19 cellular contexts compared by ENCODE assay signal in genomic region chr20:36110936-36111445, GRCh38. TPM values are rescaled to one million over a fixed set of nuclear protein-coding genes. Genes with fewer than 3 reads are reported as not detected.
DNase-seq lines count a peak whose midpoint lies in the region; ATAC-seq and TF ChIP-seq lines count a peak whose summit lies in the region.
"Had no signal": no experiment of that assay in that cellular context is flagged by ENCODE, and none has a peak within 500 bp of the region (broad histone marks: within the 10 kb centered on the region; RNA-seq: fewer than 3 reads in every experiment).

No MANE protein-coding gene starts in this region.

- no peak overlapping the region for H3K9ac ChIP-seq in Karpas-422 (ENCODE audit: low read length)

- no peak overlapping the region for H3K4me3 Mint-ChIP-seq in glutamatergic neuron (ENCODE audit: unreplicated experiment)
- no peak overlapping the region for H3K4me3 Mint-ChIP-seq in activated T-helper 17 cell treated with anti-CD3 and anti-CD28 coated beads, Interleukin-2, amount 50 U/mL, for 72 hours
- H3K4me3 Mint-ChIP-seq: activated naive CD4-positive, alpha-beta T cell treated with anti-CD3 and anti-CD28 coated beads for 36 hours; activated T-cell treated with anti-CD3 and anti-CD28 coated beads, Interleukin-2, amount 50 U/mL, for 24 hours; natural killer cell treated with Interleukin-12 subunit alpha and Interleukin-12 subunit beta and Interleukin-15 and Interleukin-18, amount 100 ng/mL, for 72 hours; stimulated activated effector memory CD8-positive, alpha-beta T cell treated with anti-CD3 and anti-CD28 coated beads, Interleukin-12 subunit alpha, Interleukin-12 subunit beta, amount 100 ng/mL, for 72 hours had no signal

- H3K4me2 ChIP-seq in Karpas-422 (ENCODE audit: low read depth, low read length, poor library complexity, severe bottlenecking), result no peak overlapping the region

- peak overlapping the region; percentile 15 for H3K27ac Mint-ChIP-seq in glutamatergic neuron (ENCODE audit: unreplicated experiment)
- H3K27ac Mint-ChIP-seq in activated T-helper 17 cell treated with anti-CD3 and anti-CD28 coated beads, Interleukin-2, amount 50 U/mL, for 72 hours, result no peak overlapping the region
- H3K27ac Mint-ChIP-seq: activated naive CD4-positive, alpha-beta T cell treated with anti-CD3 and anti-CD28 coated beads for 36 hours; activated T-cell treated with anti-CD3 and anti-CD28 coated beads, Interleukin-2, amount 50 U/mL, for 24 hours; natural killer cell treated with Interleukin-12 subunit alpha and Interleukin-12 subunit beta and Interleukin-15 and Interleukin-18, amount 100 ng/mL, for 72 hours; stimulated activated effector memory CD8-positive, alpha-beta T cell treated with anti-CD3 and anti-CD28 coated beads, Interleukin-12 subunit alpha, Interleukin-12 subunit beta, amount 100 ng/mL, for 72 hours had no signal

- H3K9me3 ChIP-seq in Karpas-422 (ENCODE audit: low read length) (no peaks in the 10 kb centered on the region), suprapubic skin (no peaks in the 10 kb centered on the region)
- H3K9me3 ChIP-seq: esophagus muscularis mucosa, gastroesophageal sphincter, SJSA1, testis had no signal

- H4K20me1 ChIP-seq in Karpas-422 (ENCODE audit: insufficient read depth, low read depth, low read length), result no peaks in the 10 kb centered on the region

- peaks cover 8% of the 10 kb centered on the region for H3K27me3 Mint-ChIP-seq in glutamatergic neuron (ENCODE audit: unreplicated experiment)
- H3K27me3 Mint-ChIP-seq in activated T-helper 17 cell treated with anti-CD3 and anti-CD28 coated beads, Interleukin-2, amount 50 U/mL, for 72 hours, result peaks cover 2% of the 10 kb centered on the region

- H3K9me2 ChIP-seq in Karpas-422 (replicated peaks; ENCODE audit: insufficient read depth, low read length), result no peaks in the 10 kb centered on the region

- H3K9me3 Mint-ChIP-seq in glutamatergic neuron (ENCODE audit: unreplicated experiment), result peaks cover 7% of the 10 kb centered on the region
- no peaks in the 10 kb centered on the region for H3K9me3 Mint-ChIP-seq in activated T-helper 17 cell treated with anti-CD3 and anti-CD28 coated beads, Interleukin-2, amount 50 U/mL, for 72 hours
- H3K9me3 Mint-ChIP-seq: activated naive CD4-positive, alpha-beta T cell treated with anti-CD3 and anti-CD28 coated beads for 36 hours; activated T-cell treated with anti-CD3 and anti-CD28 coated beads, Interleukin-2, amount 50 U/mL, for 24 hours; natural killer cell treated with Interleukin-12 subunit alpha and Interleukin-12 subunit beta and Interleukin-15 and Interleukin-18, amount 100 ng/mL, for 72 hours; stimulated activated effector memory CD8-positive, alpha-beta T cell treated with anti-CD3 and anti-CD28 coated beads, Interleukin-12 subunit alpha, Interleukin-12 subunit beta, amount 100 ng/mL, for 72 hours had no signal

- TF ChIP-seq EP300 in suprapubic skin (IDR thresholded peaks at IDR 0.05), result no peak

- no peaks in the 10 kb centered on the region for H3K36me3 Mint-ChIP-seq in glutamatergic neuron (ENCODE audit: unreplicated experiment)
- no peaks in the 10 kb centered on the region for H3K36me3 Mint-ChIP-seq in activated T-helper 17 cell treated with anti-CD3 and anti-CD28 coated beads, Interleukin-2, amount 50 U/mL, for 72 hours (ENCODE audit: low read depth)
- H3K36me3 Mint-ChIP-seq: natural killer cell treated with Interleukin-12 subunit alpha and Interleukin-12 subunit beta and Interleukin-15 and Interleukin-18, amount 100 ng/mL, for 72 hours; stimulated activated effector memory CD8-positive, alpha-beta T cell treated with anti-CD3 and anti-CD28 coated beads, Interleukin-12 subunit alpha, Interleukin-12 subunit beta, amount 100 ng/mL, for 72 hours had no signal

- H3K79me2 ChIP-seq in Karpas-422 (ENCODE audit: low read length), result no peaks in the 10 kb centered on the region

- H2AFZ ChIP-seq in Karpas-422 (ENCODE audit: low read length), result no peak overlapping the region

- H3K4me1 ChIP-seq in Karpas-422 (ENCODE audit: low read length) (peaks cover 44% of the 10 kb centered on the region), suprapubic skin (peaks cover 35% of the 10 kb centered on the region)
- H3K4me1 ChIP-seq: gastroesophageal sphincter, SJSA1, testis had no signal

- H3K27ac ChIP-seq in Karpas-422 (ENCODE audit: low read length) (peak overlapping the region; percentile 4; the same call in 1 of the 2 replicates), suprapubic skin (peak overlapping the region; percentile 77)
- H3K27ac ChIP-seq: esophagus muscularis mucosa, gastroesophageal sphincter, SJSA1, testis had no signal

- 93% methylated on average over 1 of the region's 1 CpG for WGBS in suprapubic skin

- no peak for ATAC-seq in left ventricle myocardium superior
- ATAC-seq in activated T-helper 17 cell treated with anti-CD3 and anti-CD28 coated beads, Interleukin-2, amount 50 U/mL, for 72 hours (replicated peaks), result no peak
- ATAC-seq: gastroesophageal sphincter; natural killer cell treated with Interleukin-12 subunit alpha and Interleukin-12 subunit beta and Interleukin-15 and Interleukin-18, amount 100 ng/mL, for 72 hours; stimulated activated effector memory CD8-positive, alpha-beta T cell treated with anti-CD3 and anti-CD28 coated beads, Interleukin-12 subunit alpha, Interleukin-12 subunit beta, amount 100 ng/mL, for 72 hours had no signal

- TF ChIP-seq CTCF in glutamatergic neuron (IDR thresholded peaks at IDR 0.05; ENCODE audit: partially characterized antibody, unreplicated experiment) (no peak), suprapubic skin (IDR thresholded peaks at IDR 0.05) (no peak)

- no peaks in the 10 kb centered on the region for H3K36me3 ChIP-seq in Karpas-422 (ENCODE audit: insufficient read depth, low read length)
- no peaks in the 10 kb centered on the region for H3K36me3 ChIP-seq in suprapubic skin
- H3K36me3 ChIP-seq: esophagus muscularis mucosa, gastroesophageal sphincter, SJSA1 had no signal

- H3K27me3 ChIP-seq in Karpas-422 (ENCODE audit: low read length) (no peaks in the 10 kb centered on the region), suprapubic skin (no peaks in the 10 kb centered on the region)
- H3K27me3 ChIP-seq: gastroesophageal sphincter, SJSA1, testis had no signal

- no peak overlapping the region for H3K4me3 ChIP-seq in Karpas-422 (ENCODE audit: low read length)
- no peak overlapping the region for H3K4me3 ChIP-seq in suprapubic skin
- H3K4me3 ChIP-seq: esophagus muscularis mucosa, gastroesophageal sphincter, SJSA1, testis had no signal

- intact Hi-C loops in left ventricle myocardium superior (cut with micrococcal nuclease), result no loop called here

- DNase-seq in Karpas-422 (no peak), SKM-1 treated with dmso at 0.1 percent for 144 hours (lab: John Stamatoyannopoulos, UW; ENCODE audit: unreplicated experiment) (peak; percentile 61), glutamatergic neuron (no peak), suprapubic skin (ENCODE audit: low spot score in 2 of 2) (no peak), left ventricle myocardium superior (no peak), AG08396 (ENCODE audit: low spot score) (no peak)
- DNase-seq: activated CD4-positive, CD25-positive, alpha-beta regulatory T cell treated with anti-CD3 and anti-CD28 coated beads, Interleukin-2, amount 50 U/mL, for 72 hours; activated naive CD4-positive, alpha-beta T cell treated with anti-CD3 and anti-CD28 coated beads for 36 hours; activated T-cell treated with anti-CD3 and anti-CD28 coated beads, Interleukin-2, amount 50 U/mL, for 24 hours; anterior cingulate cortex; effector CD8-positive, alpha-beta T cell; HCEC 1CT; testis had no signal

- H3K4me1 Mint-ChIP-seq in glutamatergic neuron (ENCODE audit: low read depth, unreplicated experiment), result peaks cover 11% of the 10 kb centered on the region
- H3K4me1 Mint-ChIP-seq in activated T-helper 17 cell treated with anti-CD3 and anti-CD28 coated beads, Interleukin-2, amount 50 U/mL, for 72 hours, result no peaks in the 10 kb centered on the region
- H3K4me1 Mint-ChIP-seq: stimulated activated effector memory CD8-positive, alpha-beta T cell treated with anti-CD3 and anti-CD28 coated beads, Interleukin-12 subunit alpha, Interleukin-12 subunit beta, amount 100 ng/mL, for 72 hours had no signal

- TF ChIP-seq POLR2A in suprapubic skin (IDR thresholded peaks at IDR 0.05), result no peak

RNA-seq across cellular contexts. Expression of gene EPB41L1, which starts 43.5 kb away (rescaled TPM):
- 5.9 and 10.6 TPM in 2 replicates for total RNA-seq in Karpas-422 (2014; rRNA removed; shearing (Covaris generic); ENCODE audit: low replicate concordance)
- total RNA-seq in glutamatergic neuron (ENCODE audit: unreplicated experiment) (54.1 TPM), suprapubic skin (10 to 100 TPM; 14.3 to 27.9 (median 21.4) TPM), left ventricle myocardium superior (19.6 TPM)
- 1 to 10 TPM in 1 of 2 donors, under 1 TPM in 1; 0.26 to 1.0 TPM for total RNA-seq in activated T-helper 17 cell treated with anti-CD3 and anti-CD28 coated beads, Interleukin-2, amount 50 U/mL, for 72 hours
